ENCODE assay signal across 27 cellular contexts in genomic region chr2:75162897-75163296, GRCh38. TPM values are rescaled to one million over a fixed set of nuclear protein-coding genes. Genes with fewer than 3 reads are reported as not detected.
DNase-seq lines count a peak whose midpoint lies in the region; ATAC-seq and TF ChIP-seq lines count a peak whose summit lies in the region.
"Had no signal": no experiment of that assay in that cellular context is flagged by ENCODE, and none has a peak within 500 bp of the region (broad histone marks: within the 10 kb centered on the region; RNA-seq: fewer than 3 reads in every experiment).

No MANE protein-coding gene starts in this region.

- TF ChIP-seq CTCF in right atrium auricular region (IDR thresholded peaks at IDR 0.05) (no peak), esophagus muscularis mucosa (IDR thresholded peaks at IDR 0.05) (no peak), BE2C (IDR thresholded peaks at IDR 0.05; ENCODE audit: low read depth, low read length) (no peak)

- H3K27ac ChIP-seq in right atrium auricular region (no peak overlapping the region), esophagus muscularis mucosa (replicated peaks in 1 of 4) (no peak overlapping the region)
- H3K27ac ChIP-seq: Peyer's patch, testis had no signal

- 53% methylated on average over 2 of the region's 2 CpGs for WGBS in esophagus muscularis mucosa

- peak; percentile 53 for ATAC-seq in Right ventricle myocardium superior (ENCODE audit: poor library complexity)
- ATAC-seq in stimulated activated naive B cell treated with anti-CD40 and anti-IgM and Interleukin-4, amounts not matched to agents 10 μg/mL and 1 μg/mL and 100 μg/mL, for 72 hours (replicated peaks): peak; percentile 31 to 51

- peaks cover 4 to 6% of the 10 kb centered on the region in 2 donors for H3K27me3 Mint-ChIP-seq in stimulated activated naive B cell treated with anti-CD40 and anti-IgM and Interleukin-4, amounts not matched to agents 10 μg/mL and 1 μg/mL and 100 μg/mL, for 72 hours

- no peaks in the 10 kb centered on the region for H3K9me3 Mint-ChIP-seq in stimulated activated naive B cell treated with anti-CD40 and anti-IgM and Interleukin-4, amounts not matched to agents 10 μg/mL and 1 μg/mL and 100 μg/mL, for 72 hours

- H3K36me3 Mint-ChIP-seq in stimulated activated naive B cell treated with anti-CD40 and anti-IgM and Interleukin-4, amounts not matched to agents 10 μg/mL and 1 μg/mL and 100 μg/mL, for 72 hours: no peaks in the 10 kb centered on the region
- H3K36me3 Mint-ChIP-seq: activated naive CD8-positive, alpha-beta T cell; naive B cell had no signal

- H3K4me1 Mint-ChIP-seq in stimulated activated naive B cell treated with anti-CD40 and anti-IgM and Interleukin-4, amounts not matched to agents 10 μg/mL and 1 μg/mL and 100 μg/mL, for 72 hours: no peaks in the 10 kb centered on the region
- H3K4me1 Mint-ChIP-seq: naive B cell had no signal

- no peak for TF ChIP-seq EP300 in esophagus muscularis mucosa (IDR thresholded peaks at IDR 0.05)

- DNase-seq in Right ventricle myocardium superior: no peak
- DNase-seq in right atrium auricular region (ENCODE audit: low spot score): no peak
- peak; percentile 38 for DNase-seq in NOMO-1 treated with dmso at 0.1 percent for 144 hours (lab: John Stamatoyannopoulos, UW; ENCODE audit: unreplicated experiment)
- DNase-seq in esophagus muscularis mucosa (ENCODE audit: extremely low spot score): peak; percentile 53
- no peak for DNase-seq in stimulated activated naive B cell treated with anti-CD40 and anti-IgM and Interleukin-4, amounts not matched to agents 10 μg/mL and 1 μg/mL and 100 μg/mL, for 72 hours
- no peak for DNase-seq in BE2C
- no peak for DNase-seq in activated T-cell treated with anti-CD3 and anti-CD28 coated beads, Interleukin-2, amount 50 U/mL, for 1 hour
- no peak for DNase-seq in activated CD4-positive, CD25-positive, alpha-beta regulatory T cell (lab: John Stamatoyannopoulos, UW)
- DNase-seq: ACHN; activated CD4-positive, alpha-beta T cell treated with anti-CD3 and anti-CD28 coated beads for 1 hour; activated CD8-positive, alpha-beta memory T cell treated with anti-CD3 and anti-CD28 coated beads for 24 hours; C1 segment of cervical spinal cord; cerebellar nuclear complex; erythroblast; GF-D8; HCEC 1CT; kidney glomerular epithelial cell; mesendoderm; naive B cell; NCI-H2227 treated with DMSO at 0.1 percent for 48 hours; NCI-H748 treated with DMSO at 0.1 percent for 48 hours; Peyer's patch; sigmoid colon; T1000; testis had no signal

- no peaks in the 10 kb centered on the region for H3K9me3 ChIP-seq in right atrium auricular region
- no peaks in the 10 kb centered on the region for H3K9me3 ChIP-seq in esophagus muscularis mucosa
- H3K9me3 ChIP-seq in BE2C: no peaks in the 10 kb centered on the region
- H3K9me3 ChIP-seq: Peyer's patch, sigmoid colon, testis had no signal

- no peaks in the 10 kb centered on the region for H3K27me3 ChIP-seq in right atrium auricular region
- no peaks in the 10 kb centered on the region for H3K27me3 ChIP-seq in esophagus muscularis mucosa
- no peaks in the 10 kb centered on the region for H3K27me3 ChIP-seq in BE2C
- H3K27me3 ChIP-seq: Peyer's patch, sigmoid colon, testis had no signal

- no peak overlapping the region for H3K4me3 ChIP-seq in right atrium auricular region
- H3K4me3 ChIP-seq in esophagus muscularis mucosa: no peak overlapping the region
- H3K4me3 ChIP-seq in BE2C (ENCODE audit: low read depth, low read length): no peak overlapping the region
- H3K4me3 ChIP-seq: Peyer's patch, sigmoid colon, testis had no signal

- H3K36me3 ChIP-seq in right atrium auricular region: no peaks in the 10 kb centered on the region
- no peaks in the 10 kb centered on the region for H3K36me3 ChIP-seq in esophagus muscularis mucosa
- H3K36me3 ChIP-seq in BE2C: no peaks in the 10 kb centered on the region
- H3K36me3 ChIP-seq: Peyer's patch, sigmoid colon had no signal

- intact Hi-C loops in Right ventricle myocardium superior (cut with DNase I) (no loop called here), esophagus muscularis mucosa (cut with DNase I) (no loop called here)

- no peak overlapping the region for H3K27ac Mint-ChIP-seq in stimulated activated naive B cell treated with anti-CD40 and anti-IgM and Interleukin-4, amounts not matched to agents 10 μg/mL and 1 μg/mL and 100 μg/mL, for 72 hours
- H3K27ac Mint-ChIP-seq: activated naive CD8-positive, alpha-beta T cell; naive B cell had no signal

- no peaks in the 10 kb centered on the region for H3K4me1 ChIP-seq in right atrium auricular region
- H3K4me1 ChIP-seq in esophagus muscularis mucosa: peaks cover 0 to 20% (median 17%) of the 10 kb centered on the region in 4 donors
- H3K4me1 ChIP-seq in BE2C: no peaks in the 10 kb centered on the region
- H3K4me1 ChIP-seq: Peyer's patch, testis had no signal

- TF ChIP-seq POLR2A in esophagus muscularis mucosa (IDR thresholded peaks at IDR 0.05; ENCODE audit: low read depth): no peak

- H3K4me3 Mint-ChIP-seq in stimulated activated naive B cell treated with anti-CD40 and anti-IgM and Interleukin-4, amounts not matched to agents 10 μg/mL and 1 μg/mL and 100 μg/mL, for 72 hours: no peak overlapping the region
- H3K4me3 Mint-ChIP-seq: activated naive CD8-positive, alpha-beta T cell; naive B cell had no signal

RNA-seq across cellular contexts. Expression of gene TACR1, which starts 36.4 kb away (rescaled TPM):
- total RNA-seq in Right ventricle myocardium superior: 0.11 TPM
- under 1 TPM; 0.07 to 0.16 TPM for total RNA-seq in right atrium auricular region
- total RNA-seq in esophagus muscularis mucosa: 1 to 10 TPM; 1.2 to 6.5 (median 2.7) TPM
- not detected for polyA plus RNA-seq in BE2C (2012; ENCODE audit: insufficient read depth, insufficient read length, low read depth)
- total RNA-seq: astrocyte had no signal

Comparison
In these comparisons a context has a peak if more than half of its experiments do, and no peak if none do; other contexts are left out.
1. DNase-seq: peak in NOMO-1 treated with dmso at 0.1 percent for 144 hours (single experiment) and esophagus muscularis mucosa (single experiment); none in Right ventricle myocardium superior (single experiment), right atrium auricular region (single experiment), stimulated activated naive B cell treated with anti-CD40 and anti-IgM and Interleukin-4, amounts not matched to agents 10 μg/mL and 1 μg/mL and 100 μg/mL, for 72 hours (single experiment), BE2C (single experiment), activated T-cell treated with anti-CD3 and anti-CD28 coated beads, Interleukin-2, amount 50 U/mL, for 1 hour (single experiment) and activated CD4-positive, CD25-positive, alpha-beta regulatory T cell (0 of 4).